ENCODE assay signal across 16 cellular contexts in the genomic region with DNA sequence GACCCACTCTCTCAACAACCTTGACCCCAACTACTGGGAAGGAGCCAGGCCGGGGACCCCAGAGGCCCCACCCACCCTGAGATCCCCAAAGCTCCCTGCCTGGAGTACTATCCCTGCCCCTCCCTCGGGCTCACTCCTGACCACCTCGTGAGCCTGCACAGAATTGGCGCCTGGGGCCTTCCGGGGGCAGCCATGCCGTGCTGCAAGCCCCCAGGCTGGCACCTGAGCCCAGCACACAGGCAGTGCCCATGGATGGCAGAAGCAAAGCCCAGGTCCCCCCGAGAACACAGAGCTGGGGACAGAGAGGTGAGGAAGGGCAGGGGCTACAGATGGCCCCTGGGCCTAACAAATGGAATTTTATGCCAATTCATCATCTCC. TPM values are rescaled to one million over a fixed set of nuclear protein-coding genes. Genes with fewer than 3 reads are reported as not detected.
DNase-seq lines count a peak whose midpoint lies in the region; ATAC-seq, FAIRE-seq and TF ChIP-seq lines count a peak whose summit lies in the region.
"Had no signal": no experiment of that assay in that cellular context is flagged by ENCODE, and none has a peak within 500 bp of the region (broad histone marks: within the 10 kb centered on the region; RNA-seq: fewer than 3 reads in every experiment).

No MANE protein-coding gene starts in this region.

- intact Hi-C loops in HepG2 (cut with micrococcal nuclease; ENCODE audit: unreplicated experiment) (no loop called here), right lobe of liver (cut with DNase I) (no loop called here), gastrocnemius medialis (cut with DNase I; ENCODE audit: low total_unique reads) (no loop called here)

- H3K9me3 ChIP-seq in HepG2 (ENCODE audit: low read length): no peaks in the 10 kb centered on the region
- H3K9me3 ChIP-seq in right lobe of liver: no peaks in the 10 kb centered on the region
- no peaks in the 10 kb centered on the region for H3K9me3 ChIP-seq in gastrocnemius medialis

- H3K9ac ChIP-seq in HepG2 (ENCODE audit: insufficient read depth, low read depth, low read length): no peak overlapping the region

- TF ChIP-seq POLR2A in HepG2 (IDR thresholded peaks at IDR 0.05; ENCODE audit: insufficient read depth in 1 of 2, low read depth in 2 of 2, low read length in 2 of 2) (no peak), right lobe of liver (IDR thresholded peaks at IDR 0.05) (no peak), gastrocnemius medialis (IDR thresholded peaks at IDR 0.05) (no peak)

- TF ChIP-seq CTCF in HepG2 (CRISPR knock-in tag; IDR thresholded peaks at IDR 0.05) (no peak), right lobe of liver (IDR thresholded peaks at IDR 0.05) (no peak), RWPE1 (conservative IDR thresholded peaks at IDR 0.05; ENCODE audit: low read depth) (no peak), gastrocnemius medialis (IDR thresholded peaks at IDR 0.05 in 4 of 5, conservative IDR thresholded peaks at IDR 0.05 in 1 of 5) (no peak)

- no peaks in the 10 kb centered on the region for H4K20me1 ChIP-seq in HepG2 (ENCODE audit: insufficient read depth, low read length)

- H2AFZ ChIP-seq in HepG2 (ENCODE audit: low read length): no peak overlapping the region
- H2AFZ ChIP-seq: PC-9 had no signal

- in situ Hi-C loops in HepG2 (cut with HindIII; ENCODE audit: extremely low pct_ligation_motif_present, low pct_unique_long_range_greater_than_20kb): no loop called here
- in situ Hi-C loops in gastrocnemius medialis (cut with MboI; ENCODE audit: low sequenced_read_pairs in 4 of 4): no loop called here

- BruUV-seq in HepG2 (replicated peaks; lab: Mats Ljungman, UMichigan): no TSS peak

- H3K79me2 ChIP-seq in HepG2 (ENCODE audit: insufficient read depth, low read length): no peaks in the 10 kb centered on the region

- no peak for ATAC-seq in HepG2
- ATAC-seq in right lobe of liver: no peak
- no peak for ATAC-seq in gastrocnemius medialis
- no peak for ATAC-seq in GM19467 (IDR thresholded peaks at IDR 0.05; ENCODE audit: unreplicated experiment)
- ATAC-seq: CD8-positive, alpha-beta T cell had no signal

- H3K4me2 ChIP-seq in HepG2 (ENCODE audit: low read depth, low read length): no peak overlapping the region
- H3K4me2 ChIP-seq: PC-9 had no signal

- TF ChIP-seq EP300 in HepG2 (IDR thresholded peaks at IDR 0.05; ENCODE audit: low read depth in 2 of 2, low read length in 2 of 2) (no peak), HepG2 (CRISPR knock-in tag; IDR thresholded peaks at IDR 0.05; ENCODE audit: borderline replicate concordance) (no peak)

- CTCF ChIA-PET in HepG2 (lab: Yijun Ruan, JAX; ENCODE audit: low intra/inter-chr PET ratio, low total read pairs): no interaction called here
- CTCF ChIA-PET in RWPE1 (lab: Yijun Ruan, JAX): no interaction called here

- H3K36me3 ChIP-seq in HepG2 (replicated peaks in 1 of 2; ENCODE audit: control insufficient read depth in 1 of 2, insufficient read depth in 2 of 2, low read length in 2 of 2) (peaks cover 6 to 25% of the 10 kb centered on the region in 2 experiments; a peak in 3 of 5 replicates), right lobe of liver (peaks cover 0 to 4% (median under 1%) of the 10 kb centered on the region in 4 donors), gastrocnemius medialis (peaks cover 0 to 29% of the 10 kb centered on the region in 2 donors)

- H3K4me1 ChIP-seq in HepG2 (ENCODE audit: insufficient read depth, low read length) (peaks cover 75% of the 10 kb centered on the region), right lobe of liver (peaks cover 0 to 34% (median 0%) of the 10 kb centered on the region in 4 donors), gastrocnemius medialis (peaks cover 30 to 33% of the 10 kb centered on the region in 2 donors)

- H3K4me3 ChIP-seq in HepG2 (replicated peaks in 1 of 3; ENCODE audit: insufficient read depth in 1 of 3, low read depth in 2 of 3, low read length in 3 of 3) (no peak overlapping the region), right lobe of liver (no peak overlapping the region), gastrocnemius medialis (no peak overlapping the region)
- H3K4me3 ChIP-seq: PC-9 had no signal

- FAIRE-seq in HepG2 (lab: Jason Lieb, UNC): no peak

- no peaks in the 10 kb centered on the region for H3K27me3 ChIP-seq in HepG2 (ENCODE audit: control insufficient read depth in 1 of 2, insufficient read depth in 2 of 2, low read length in 2 of 2)
- no peaks in the 10 kb centered on the region for H3K27me3 ChIP-seq in right lobe of liver
- H3K27me3 ChIP-seq in gastrocnemius medialis: no peaks in the 10 kb centered on the region

- no peak for TF ChIP-seq RAD21 in HepG2 (CRISPR knock-in tag; IDR thresholded peaks at IDR 0.05)

- POLR2A ChIA-PET in HepG2 (lab: Yijun Ruan, JAX): interaction anchor here (0.6 to 1.1 kb wide), 2 partner anchors 29 to 30 kb away, joined by 3 to 5 read pairs; no protein-coding TSS in a partner anchor
- POLR2A ChIA-PET in RWPE1 (lab: Yijun Ruan, JAX; ENCODE audit: low non-redundant PET): no interaction called here

- DNase-seq in HepG2 (ENCODE audit: low spot score): no peak
- DNase-seq in right lobe of liver: no peak
- DNase-seq in RWPE1 (ENCODE audit: low spot score): no peak
- DNase-seq in gastrocnemius medialis: no peak
- DNase-seq in NCI-H510A (lab: John Stamatoyannopoulos, UW): no peak
- no peak for DNase-seq in stimulated activated CD4-positive, alpha-beta T cell treated with anti-CD3 and anti-CD28 coated beads, Interleukin-2, amount 100 ng/mL, for 48 hours
- DNase-seq: CD8-positive, alpha-beta T cell; GF-D8; H9; MM.1S; NCI-H1105; NCI-H1694 treated with DMSO at 0.1 percent for 48 hours; NCI-H345; NCI-H69; PC-9 had no signal

- peak overlapping the region; percentile 64 for H3K27ac ChIP-seq in HepG2 (ENCODE audit: extremely low read length, insufficient read depth, low read length)
- H3K27ac ChIP-seq in right lobe of liver: peak overlapping the region in 1 of 3 donors; percentile 62
- H3K27ac ChIP-seq in RWPE1: peak overlapping the region; percentile 97
- H3K27ac ChIP-seq in gastrocnemius medialis: peak overlapping the region in 3 of 4 donors; percentile 88 to 99 (median 91)
- H3K27ac ChIP-seq: PC-9 had no signal

- WGBS in HepG2 (ENCODE audit: low lambda C conversion rate): 96% methylated on average over 7 of the region's 7 CpGs
- WGBS in right lobe of liver (ENCODE audit: insufficient coverage, low coverage, low lambda C conversion rate, missing lambda C conversion rate): 60% methylated on average over 1 of the region's 7 CpGs

RNA-seq across cellular contexts. Expression of gene LSM4, which starts 13.9 kb away (rescaled TPM):
- total RNA-seq in HepG2 (2016; rRNA removed; fragmentation: Illumina TruSeq; extraction: Trizol) (166 and 188 TPM in 2 replicates), right lobe of liver (100 to 1,000 TPM in 2 of 6 experiments, 10 to 100 TPM in 4; 37.6 to 139 (median 47.3) TPM), gastrocnemius medialis (100 to 1,000 TPM; 122 to 294 (median 193) TPM)
- 129 and 159 TPM in 2 replicates for total RNA-seq in HepG2 (2016; cell fraction: cytosol; rRNA removed; fragmentation: Illumina TruSeq; extraction: Trizol; ENCODE audit: low read depth)
- 185 and 208 TPM in 2 replicates for total RNA-seq in HepG2 (2016; cell fraction: insoluble cytoplasmic fraction; rRNA removed; fragmentation: Illumina TruSeq; extraction: Trizol)
- total RNA-seq in HepG2 (2016; cell fraction: membrane; rRNA removed; fragmentation: Illumina TruSeq; extraction: Trizol): 248 and 299 TPM in 2 replicates
- total RNA-seq in HepG2 (2016; cell fraction: nucleus; rRNA removed; fragmentation: Illumina TruSeq; extraction: Trizol): 62.8 and 69.8 TPM in 2 replicates
- polyA plus RNA-seq in HepG2 (2011; rRNA removed): 65.8 and 66.8 TPM in 2 replicates
- polyA plus RNA-seq in HepG2 (2011; cell fraction: cytosol; rRNA removed): 97.1 and 133 TPM in 2 replicates
- 51.8 and 54.0 TPM in 2 replicates for polyA plus RNA-seq in HepG2 (2011; cell fraction: nucleus; rRNA removed)
- 62.7 and 78.9 TPM in 2 replicates for polyA plus RNA-seq in HepG2 (2012)
- polyA plus RNA-seq in HepG2 (2016; cell fraction: cytosol; fragmentation: Illumina TruSeq; extraction: Trizol; ENCODE audit: low read depth): 166 and 238 TPM in 2 replicates
- polyA plus RNA-seq in HepG2 (2016; cell fraction: insoluble cytoplasmic fraction; fragmentation: Illumina TruSeq; extraction: Trizol; ENCODE audit: low read depth): 205 and 220 TPM in 2 replicates
- polyA plus RNA-seq in HepG2 (2016; cell fraction: membrane; fragmentation: Illumina TruSeq; extraction: Trizol; ENCODE audit: low read depth): 217 and 267 TPM in 2 replicates
- polyA plus RNA-seq in HepG2 (2016; cell fraction: nucleus; fragmentation: Illumina TruSeq; extraction: Trizol; ENCODE audit: insufficient read depth, low read depth): 105 and 120 TPM in 2 replicates
- 40.8 and 88.8 TPM in 2 replicates for polyA minus RNA-seq in HepG2 (2011; rRNA and poly(A)+ RNA removed; ENCODE audit: low replicate concordance)
- 24.9 and 32.6 TPM in 2 replicates for polyA minus RNA-seq in HepG2 (2011; cell fraction: cytosol; rRNA and poly(A)+ RNA removed)
- polyA minus RNA-seq in HepG2 (2011; cell fraction: nucleus; rRNA and poly(A)+ RNA removed): 13.4 and 14.2 TPM in 2 replicates

RNA-seq across cellular contexts. Expression of gene JUND, which starts 27.5 kb away (rescaled TPM):
- total RNA-seq in HepG2 (2016; rRNA removed; fragmentation: Illumina TruSeq; extraction: Trizol): 31.8 and 41.2 TPM in 2 replicates
- total RNA-seq in HepG2 (2016; cell fraction: cytosol; rRNA removed; fragmentation: Illumina TruSeq; extraction: Trizol; ENCODE audit: low read depth): 36.4 and 41.0 TPM in 2 replicates
- total RNA-seq in HepG2 (2016; cell fraction: insoluble cytoplasmic fraction; rRNA removed; fragmentation: Illumina TruSeq; extraction: Trizol): 30.0 and 40.6 TPM in 2 replicates
- 68.5 and 98.0 TPM in 2 replicates for total RNA-seq in HepG2 (2016; cell fraction: membrane; rRNA removed; fragmentation: Illumina TruSeq; extraction: Trizol)
- total RNA-seq in HepG2 (2016; cell fraction: nucleus; rRNA removed; fragmentation: Illumina TruSeq; extraction: Trizol): 23.4 and 45.2 TPM in 2 replicates
- polyA plus RNA-seq in HepG2 (2011; rRNA removed): 59.8 and 124 TPM in 2 replicates
- polyA plus RNA-seq in HepG2 (2011; cell fraction: cytosol; rRNA removed): 93.9 and 178 TPM in 2 replicates
- 129 and 136 TPM in 2 replicates for polyA plus RNA-seq in HepG2 (2011; cell fraction: nucleus; rRNA removed)
- polyA plus RNA-seq in HepG2 (2012): 44.0 and 66.6 TPM in 2 replicates
- 85.1 and 91.8 TPM in 2 replicates for polyA plus RNA-seq in HepG2 (2016; cell fraction: cytosol; fragmentation: Illumina TruSeq; extraction: Trizol; ENCODE audit: low read depth)
- 74.4 and 76.0 TPM in 2 replicates for polyA plus RNA-seq in HepG2 (2016; cell fraction: insoluble cytoplasmic fraction; fragmentation: Illumina TruSeq; extraction: Trizol; ENCODE audit: low read depth)
- polyA plus RNA-seq in HepG2 (2016; cell fraction: membrane; fragmentation: Illumina TruSeq; extraction: Trizol; ENCODE audit: low read depth): 131 and 149 TPM in 2 replicates
- polyA plus RNA-seq in HepG2 (2016; cell fraction: nucleus; fragmentation: Illumina TruSeq; extraction: Trizol; ENCODE audit: insufficient read depth, low read depth): 77.1 and 84.7 TPM in 2 replicates
- polyA minus RNA-seq in HepG2 (2011; rRNA and poly(A)+ RNA removed; ENCODE audit: low replicate concordance): 49.7 and 194 TPM in 2 replicates
- 164 and 168 TPM in 2 replicates for polyA minus RNA-seq in HepG2 (2011; cell fraction: cytosol; rRNA and poly(A)+ RNA removed)
- 60.5 and 91.9 TPM in 2 replicates for polyA minus RNA-seq in HepG2 (2011; cell fraction: nucleus; rRNA and poly(A)+ RNA removed)
- total RNA-seq in right lobe of liver: 100 to 1,000 TPM in 4 of 6 experiments, 10 to 100 TPM in 2; 29.3 to 188 (median 134) TPM
- 100 to 1,000 TPM in 3 of 4 donors, 10 to 100 TPM in 1; 67.2 to 258 (median 221) TPM for total RNA-seq in gastrocnemius medialis

RNA-seq across cellular contexts. Expression of gene PGPEP1, which starts 31.5 kb away (rescaled TPM):
- total RNA-seq in HepG2 (2016; rRNA removed; fragmentation: Illumina TruSeq; extraction: Trizol) (56.6 and 57.7 TPM in 2 replicates), right lobe of liver (10 to 100 TPM; 33.0 to 55.5 (median 40.7) TPM), gastrocnemius medialis (10 to 100 TPM; 11.7 to 42.3 (median 23.6) TPM)
- 13.1 and 14.4 TPM in 2 replicates for total RNA-seq in HepG2 (2016; cell fraction: cytosol; rRNA removed; fragmentation: Illumina TruSeq; extraction: Trizol; ENCODE audit: low read depth)
- total RNA-seq in HepG2 (2016; cell fraction: insoluble cytoplasmic fraction; rRNA removed; fragmentation: Illumina TruSeq; extraction: Trizol): 51.1 and 64.9 TPM in 2 replicates
- total RNA-seq in HepG2 (2016; cell fraction: membrane; rRNA removed; fragmentation: Illumina TruSeq; extraction: Trizol): 36.0 and 36.7 TPM in 2 replicates
- total RNA-seq in HepG2 (2016; cell fraction: nucleus; rRNA removed; fragmentation: Illumina TruSeq; extraction: Trizol): 30.3 and 33.5 TPM in 2 replicates
- polyA plus RNA-seq in HepG2 (2011; rRNA removed): 53.1 and 64.3 TPM in 2 replicates
- 37.2 and 38.6 TPM in 2 replicates for polyA plus RNA-seq in HepG2 (2011; cell fraction: cytosol; rRNA removed)
- polyA plus RNA-seq in HepG2 (2011; cell fraction: nucleus; rRNA removed): 97.0 and 102 TPM in 2 replicates
- 26.8 and 28.6 TPM in 2 replicates for polyA plus RNA-seq in HepG2 (2012)
- polyA plus RNA-seq in HepG2 (2016; cell fraction: cytosol; fragmentation: Illumina TruSeq; extraction: Trizol; ENCODE audit: low read depth): 15.6 and 16.2 TPM in 2 replicates
- polyA plus RNA-seq in HepG2 (2016; cell fraction: insoluble cytoplasmic fraction; fragmentation: Illumina TruSeq; extraction: Trizol; ENCODE audit: low read depth): 40.6 and 44.1 TPM in 2 replicates
- 22.8 and 23.5 TPM in 2 replicates for polyA plus RNA-seq in HepG2 (2016; cell fraction: membrane; fragmentation: Illumina TruSeq; extraction: Trizol; ENCODE audit: low read depth)
- 51.1 and 66.5 TPM in 2 replicates for polyA plus RNA-seq in HepG2 (2016; cell fraction: nucleus; fragmentation: Illumina TruSeq; extraction: Trizol; ENCODE audit: insufficient read depth, low read depth)
- 22.4 and 187 TPM in 2 replicates for polyA minus RNA-seq in HepG2 (2011; rRNA and poly(A)+ RNA removed; ENCODE audit: low replicate concordance)
- 44.1 and 52.6 TPM in 2 replicates for polyA minus RNA-seq in HepG2 (2011; cell fraction: cytosol; rRNA and poly(A)+ RNA removed)
- polyA minus RNA-seq in HepG2 (2011; cell fraction: nucleus; rRNA and poly(A)+ RNA removed): 46.4 and 57.7 TPM in 2 replicates

RNA-seq across cellular contexts. Expression of gene IQCN, which starts 34.7 kb away (rescaled TPM):
- total RNA-seq in HepG2 (2016; rRNA removed; fragmentation: Illumina TruSeq; extraction: Trizol): 0.04 and 0.07 TPM in 2 replicates
- not detected in 2 replicates for total RNA-seq in HepG2 (2016; cell fraction: cytosol; rRNA removed; fragmentation: Illumina TruSeq; extraction: Trizol; ENCODE audit: low read depth)
- 0.04 TPM in 1 of 2 replicates, not detected in the other for total RNA-seq in HepG2 (2016; cell fraction: insoluble cytoplasmic fraction; rRNA removed; fragmentation: Illumina TruSeq; extraction: Trizol)
- not detected in 2 replicates for total RNA-seq in HepG2 (2016; cell fraction: membrane; rRNA removed; fragmentation: Illumina TruSeq; extraction: Trizol)
- 0.13 TPM in 1 of 2 replicates, not detected in the other for total RNA-seq in HepG2 (2016; cell fraction: nucleus; rRNA removed; fragmentation: Illumina TruSeq; extraction: Trizol)
- polyA plus RNA-seq in HepG2 (2011; rRNA removed): 0.14 and 0.18 TPM in 2 replicates
- 0.03 and 0.04 TPM in 2 replicates for polyA plus RNA-seq in HepG2 (2011; cell fraction: cytosol; rRNA removed)
- polyA plus RNA-seq in HepG2 (2011; cell fraction: nucleus; rRNA removed): 1.3 and 1.5 TPM in 2 replicates
- polyA plus RNA-seq in HepG2 (2012): 0.13 TPM in 2 replicates
- polyA plus RNA-seq in HepG2 (2016; cell fraction: cytosol; fragmentation: Illumina TruSeq; extraction: Trizol; ENCODE audit: low read depth): not detected in 2 replicates
- not detected in 2 replicates for polyA plus RNA-seq in HepG2 (2016; cell fraction: insoluble cytoplasmic fraction; fragmentation: Illumina TruSeq; extraction: Trizol; ENCODE audit: low read depth)
- not detected in 2 replicates for polyA plus RNA-seq in HepG2 (2016; cell fraction: membrane; fragmentation: Illumina TruSeq; extraction: Trizol; ENCODE audit: low read depth)
- polyA plus RNA-seq in HepG2 (2016; cell fraction: nucleus; fragmentation: Illumina TruSeq; extraction: Trizol; ENCODE audit: insufficient read depth, low read depth): 0.25 and 0.49 TPM in 2 replicates
- polyA minus RNA-seq in HepG2 (2011; rRNA and poly(A)+ RNA removed; ENCODE audit: low replicate concordance): 0.26 and 0.91 TPM in 2 replicates
- 0.53 TPM in 1 of 2 replicates, not detected in the other for polyA minus RNA-seq in HepG2 (2011; cell fraction: cytosol; rRNA and poly(A)+ RNA removed)
- 0.52 and 0.62 TPM in 2 replicates for polyA minus RNA-seq in HepG2 (2011; cell fraction: nucleus; rRNA and poly(A)+ RNA removed)
- total RNA-seq in right lobe of liver: 1 to 10 TPM in 5 of 6 experiments, under 1 TPM in 1; 0.82 to 5.3 (median 2.5) TPM
- under 1 TPM; 0.20 to 0.61 (median 0.39) TPM for total RNA-seq in gastrocnemius medialis
